25 cellular contexts compared by ENCODE assay signal in the genomic region with DNA sequence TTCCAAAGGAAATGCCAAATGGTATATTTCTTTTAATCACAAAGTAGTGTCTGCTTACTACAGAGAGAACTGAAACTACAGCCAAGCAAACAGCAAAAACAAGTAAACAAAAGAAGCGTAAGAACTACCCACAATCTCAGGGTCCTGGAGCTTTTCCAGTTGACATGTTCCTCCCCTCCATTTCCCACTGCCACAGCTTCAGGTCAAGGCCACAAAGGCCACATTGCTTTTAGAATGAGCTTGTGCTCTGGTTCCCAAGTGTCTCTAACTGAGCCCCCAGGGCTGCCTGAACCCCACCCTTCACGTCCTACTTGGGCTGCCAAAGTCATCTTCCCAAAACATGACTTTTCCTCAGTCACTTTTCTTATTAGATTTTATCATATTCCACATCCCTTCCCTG. TPM values are rescaled to one million over a fixed set of nuclear protein-coding genes. Genes with fewer than 3 reads are reported as not detected.
DNase-seq lines count a peak whose midpoint lies in the region; ATAC-seq, FAIRE-seq and TF ChIP-seq lines count a peak whose summit lies in the region.
"Had no signal": no experiment of that assay in that cellular context is flagged by ENCODE, and none has a peak within 500 bp of the region (broad histone marks: within the 10 kb centered on the region; RNA-seq: fewer than 3 reads in every experiment).

No MANE protein-coding gene starts in this region.

- CTCF ChIA-PET in K562 (lab: Yijun Ruan, JAX; ENCODE audit: low intra/inter-chr PET ratio) = no interaction called here

- H3K79me2 ChIP-seq in K562 (ENCODE audit: control insufficient read depth, insufficient read depth, low read length) = no peaks in the 10 kb centered on the region

- no peak overlapping the region for H3K4me2 ChIP-seq in K562 (ENCODE audit: insufficient read depth, low read length)
- H3K4me2 ChIP-seq: PC-9 had no signal

- no peaks in the 10 kb centered on the region for H3K9me3 ChIP-seq in K562 (replicated peaks; ENCODE audit: control insufficient read depth, insufficient read depth, low read depth, low read length)
- no peaks in the 10 kb centered on the region for H3K9me3 ChIP-seq in right lobe of liver
- H3K9me3 ChIP-seq in testis = no peaks in the 10 kb centered on the region
- H3K9me3 ChIP-seq: BLaER1 treated with 17β-estradiol and CSF1 and Interleukin-3, amounts not matched to agents 10 nM and 100 nM; SJSA1 had no signal

- no peak overlapping the region for H2AFZ ChIP-seq in K562 (ENCODE audit: low read depth, low read length)
- H2AFZ ChIP-seq: PC-9 had no signal

- no peak for TF ChIP-seq CTCF in K562 (IDR thresholded peaks at IDR 0.05 in 2 of 3, conservative IDR thresholded peaks at IDR 0.05 in 1 of 3; ENCODE audit: insufficient read depth in 2 of 3, low read depth in 1 of 3, low read length in 3 of 3)
- TF ChIP-seq CTCF in dorsolateral prefrontal cortex (IDR thresholded peaks at IDR 0.05 in 54 of 56, conservative IDR thresholded peaks at IDR 0.05 in 2 of 56; ENCODE audit: low read depth in 1 of 56, partially characterized antibody in 56 of 56) = no peak
- no peak for TF ChIP-seq CTCF in right lobe of liver (IDR thresholded peaks at IDR 0.05)
- TF ChIP-seq CTCF in testis (IDR thresholded peaks at IDR 0.05) = no peak

- H3K27ac ChIP-seq in K562 (ENCODE audit: extremely low read depth, low read depth, low read length) (no peak overlapping the region), dorsolateral prefrontal cortex (peak overlapping the region in 51 of 59 donors; percentile 2 to 84 (median 61)), right lobe of liver (peak overlapping the region in 1 of 3 donors; percentile 21), testis (peak overlapping the region in 1 of 2 donors; percentile 71)
- H3K27ac ChIP-seq: PC-9, SJSA1 had no signal

- no peak for TF ChIP-seq EP300 in K562 (IDR thresholded peaks at IDR 0.05; ENCODE audit: low read length)

- H3K4me3 ChIP-seq in K562 (no peak overlapping the region), dorsolateral prefrontal cortex (peak overlapping the region in 3 of 59 donors; percentile 4 to 21 (median 10)), right lobe of liver (no peak overlapping the region), testis (no peak overlapping the region)
- H3K4me3 ChIP-seq: BLaER1 treated with 17β-estradiol and CSF1 and Interleukin-3, amounts not matched to agents 10 nM and 100 nM; PC-9; SJSA1 had no signal

- DNase-seq in K562 (ENCODE audit: extremely low read depth in 1 of 4, low spot score in 3 of 4) = no peak
- no peak for DNase-seq in dorsolateral prefrontal cortex
- no peak for DNase-seq in right lobe of liver
- DNase-seq in testis = peak; percentile 46
- no peak for DNase-seq in Right ventricle myocardium superior
- DNase-seq in DMS53 treated with DMSO at 0.1 percent for 48 hours (lab: John Stamatoyannopoulos, UW; ENCODE audit: unreplicated experiment) = no peak
- no peak for DNase-seq in frontal cortex (ENCODE audit: low spot score in 2 of 2)
- DNase-seq: CD4-positive, alpha-beta T cell; NCI-H1048; NCI-H1417; NCI-H1694; NCI-H2029 treated with DMSO at 0.1 percent for 48 hours; NCI-H446 treated with DMSO at 0.1 percent for 48 hours; NCI-H526; NCI-H82; NK-92 treated with Interleukin-12 subunit alpha and Interleukin-12 subunit beta, amount 100 ng/mL, for 24 hours; PC-9 had no signal

- no peaks in the 10 kb centered on the region for H4K20me1 ChIP-seq in K562 (replicated peaks; ENCODE audit: control insufficient read depth, insufficient read depth, low read length)
- H4K20me1 ChIP-seq: BLaER1 treated with 17β-estradiol and CSF1 and Interleukin-3, amounts not matched to agents 10 nM and 100 nM had no signal

- H3K27me3 ChIP-seq in K562 (ENCODE audit: control insufficient read depth in 2 of 2, insufficient read depth in 2 of 2, low read length in 2 of 2) (peaks cover 2 to 5% of the 10 kb centered on the region in 2 experiments; a peak in 2 of 5 replicates), dorsolateral prefrontal cortex (no peaks in the 10 kb centered on the region), right lobe of liver (no peaks in the 10 kb centered on the region), testis (no peaks in the 10 kb centered on the region)
- H3K27me3 ChIP-seq: BLaER1 treated with 17β-estradiol and CSF1 and Interleukin-3, amounts not matched to agents 10 nM and 100 nM; SJSA1 had no signal

- H3K9me1 ChIP-seq in K562 (ENCODE audit: control insufficient read depth, insufficient read depth, low read length) = no peaks in the 10 kb centered on the region

- intact Hi-C loops in K562 (cut with micrococcal nuclease) (no loop called here), dorsolateral prefrontal cortex (cut with DNase I) (no loop called here), right lobe of liver (cut with DNase I) (no loop called here), testis (cut with DNase I; ENCODE audit: low total_unique reads) (no loop called here), Right ventricle myocardium superior (cut with DNase I) (no loop called here)

- POLR2A ChIA-PET in K562 (lab: Yijun Ruan, JAX) = interaction anchor here (3.6 kb wide), 1 partner anchor 11 kb away, joined by 13 read pairs; no protein-coding TSS in a partner anchor

- 20% methylated on average over 2 of the region's 2 CpGs for WGBS in K562 (ENCODE audit: insufficient coverage, low coverage, missing lambda C conversion rate)
- WGBS in right lobe of liver (ENCODE audit: insufficient coverage, low coverage, low lambda C conversion rate, missing lambda C conversion rate) = 34% methylated on average over 2 of the region's 2 CpGs
- 31 to 34% methylated on average over 2 of the region's 2 CpGs for WGBS in testis, 2 donors

- BruUV-seq in K562 (replicated peaks; lab: Mats Ljungman, UMichigan) = no TSS peak

- TF ChIP-seq POLR2A in K562 (conservative IDR thresholded peaks at IDR 0.05) = no peak
- no peak for TF ChIP-seq POLR2A in right lobe of liver (IDR thresholded peaks at IDR 0.05)
- no peak for TF ChIP-seq POLR2A in testis (IDR thresholded peaks at IDR 0.05)

- ATAC-seq in K562 (no peak), right lobe of liver (peak; percentile 33 to 49 (median 40)), Right ventricle myocardium superior (ENCODE audit: poor library complexity) (no peak)
- ATAC-seq: HCT116, Right ventricle myocardium inferior had no signal

- H3K9ac ChIP-seq in K562 (ENCODE audit: insufficient read depth in 1 of 2, low read depth in 2 of 2, low read length in 2 of 2) = no peak overlapping the region
- H3K9ac ChIP-seq: BLaER1 treated with 17β-estradiol and CSF1 and Interleukin-3, amounts not matched to agents 10 nM and 100 nM had no signal

- no peak for TF ChIP-seq RAD21 in K562 (CRISPR knock-in tag; conservative IDR thresholded peaks at IDR 0.05 in 1 of 2, IDR thresholded peaks at IDR 0.05 in 1 of 2)

- H3K36me3 ChIP-seq in K562 (ENCODE audit: control insufficient read depth, insufficient read depth, low read length) = no peaks in the 10 kb centered on the region
- no peaks in the 10 kb centered on the region for H3K36me3 ChIP-seq in right lobe of liver
- H3K36me3 ChIP-seq in testis (ENCODE audit: low read depth, missing control alignments) = no peaks in the 10 kb centered on the region
- H3K36me3 ChIP-seq: BLaER1 treated with 17β-estradiol and CSF1 and Interleukin-3, amounts not matched to agents 10 nM and 100 nM; SJSA1 had no signal

- no peaks in the 10 kb centered on the region for H3K4me1 ChIP-seq in K562 (replicated peaks in 1 of 2; ENCODE audit: control insufficient read depth in 2 of 2, insufficient read depth in 2 of 2, low read length in 2 of 2)
- peaks cover 0 to 32% (median 6%) of the 10 kb centered on the region in 4 donors for H3K4me1 ChIP-seq in right lobe of liver
- H3K4me1 ChIP-seq in testis = peaks cover 45% of the 10 kb centered on the region
- H3K4me1 ChIP-seq: SJSA1 had no signal

- FAIRE-seq in K562 (lab: Jason Lieb, UNC) = no peak
- FAIRE-seq in frontal cortex (lab: Jason Lieb, UNC) = no peak
- FAIRE-seq: A204.1, D721Med, GM18507 had no signal

- in situ Hi-C loops in K562 (cut with MboI) = no loop called here

RNA-seq across cellular contexts. Expression of a gene that starts 24.2 kb away (rescaled TPM):
- 6.2 and 9.3 TPM in 2 replicates for total RNA-seq in K562 (2011; cell fraction: chromatin; rRNA removed; ENCODE audit: low replicate concordance)
- total RNA-seq in K562 (2011; cell fraction: nucleolus; rRNA removed) = 5.0 and 5.5 TPM in 2 replicates
- 7.6 and 10.7 TPM in 2 replicates for total RNA-seq in K562 (2011; cell fraction: nucleoplasm; rRNA removed)
- total RNA-seq in K562 (2014; rRNA removed) (7.6 and 8.4 TPM in 2 replicates), K562 (2014; rRNA removed; fragmentation: Illumina TruSeq; extraction: Trizol) (12.0 and 12.6 TPM in 2 replicates), K562 (2015; rRNA removed; fragmentation: Illumina TruSeq; extraction: Trizol) (11.3 and 11.9 TPM in 2 replicates), K562 (2021) (17.9 and 19.5 TPM in 2 replicates), dorsolateral prefrontal cortex (10 to 100 TPM; 22.0 to 78.0 (median 36.6) TPM), right lobe of liver (10 to 100 TPM; 14.9 to 22.8 (median 18.0) TPM), testis (10 to 100 TPM; 32.4 to 43.0 TPM), Right ventricle myocardium superior (46.0 TPM), frontal cortex (15.5 TPM)
- polyA plus RNA-seq in K562 (2011; rRNA removed) (10.5 and 19.3 TPM in 2 replicates), K562 (2014; fragmentation: Illumina TruSeq; extraction: Trizol) (14.2 and 14.4 TPM in 2 replicates), K562 (2014; fragmentation: Nextera tagmentation; extraction: Ambion mirVana) (1 to 10 TPM; 5.1 to 5.8 TPM), K562 (2014; rRNA removed) (8.8 and 8.9 TPM in 2 replicates), testis (ENCODE audit: insufficient read depth, low read depth, low replicate concordance) (24.4 TPM)
- 10.3 and 11.4 TPM in 2 replicates for polyA plus RNA-seq in K562 (2011; cell fraction: cytosol; rRNA removed)
- polyA plus RNA-seq in K562 (2011; cell fraction: nucleus; rRNA removed) = 11.8 and 15.8 TPM in 2 replicates
- polyA plus RNA-seq in K562 (2012) = 17.8 and 20.7 TPM in 2 replicates
- polyA minus RNA-seq in K562 (2011; rRNA and poly(A)+ RNA removed) = 11.9 and 16.8 TPM in 2 replicates
- 8.1 and 11.4 TPM in 2 replicates for polyA minus RNA-seq in K562 (2011; cell fraction: cytosol; rRNA and poly(A)+ RNA removed)
- polyA minus RNA-seq in K562 (2011; cell fraction: nucleus; rRNA and poly(A)+ RNA removed) = 2.3 and 3.8 TPM in 2 replicates
- polyA plus RNA-seq: IgD-negative memory B cell had no signal

Comparison
In these comparisons a context has a peak if more than half of its experiments do, and no peak if none do; other contexts are left out.
1. ATAC-seq: peak in right lobe of liver (4 of 4); none in K562 (single experiment) and Right ventricle myocardium superior (single experiment).